Comparison of ENCODE assay signal across 11 cellular contexts in the genomic region with DNA sequence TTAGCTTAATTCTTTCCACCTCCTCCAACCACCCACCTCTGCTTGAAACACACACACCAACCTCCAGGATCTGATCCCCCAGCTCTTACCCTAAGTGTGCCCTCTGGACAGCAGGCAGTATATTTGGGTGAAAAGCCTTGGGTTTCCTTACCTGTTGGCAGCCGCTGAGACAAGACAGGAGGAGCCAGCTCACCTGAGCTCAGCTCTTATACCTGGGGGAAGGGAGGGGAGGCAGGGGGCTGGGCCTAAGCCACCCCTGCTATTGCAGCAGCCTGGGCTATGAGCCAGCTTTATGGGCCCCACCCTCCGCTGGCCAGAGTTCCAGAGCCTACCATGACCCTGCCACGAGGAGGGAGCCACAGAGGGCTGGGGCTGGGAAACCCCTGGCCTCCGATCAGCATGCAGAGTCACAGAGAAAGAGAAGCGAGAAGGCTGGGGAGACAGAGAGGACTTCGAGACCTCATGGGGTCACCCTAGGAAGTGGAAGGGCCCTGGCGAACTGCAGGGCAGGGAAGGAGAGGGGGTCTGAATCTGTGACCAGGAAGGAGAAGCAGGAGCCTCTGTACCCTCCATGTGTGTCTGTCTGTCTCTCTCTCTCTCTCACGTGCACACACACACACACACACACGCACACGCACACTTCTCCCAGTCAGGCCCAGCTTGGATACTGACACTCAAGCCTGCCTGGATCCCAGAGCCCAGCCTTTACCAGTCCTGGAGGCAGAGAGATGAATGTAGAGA. TPM values are rescaled to one million over a fixed set of nuclear protein-coding genes. Genes with fewer than 3 reads are reported as not detected.
DNase-seq lines count a peak whose midpoint lies in the region; ATAC-seq and TF ChIP-seq lines count a peak whose summit lies in the region.
"Had no signal": no experiment of that assay in that cellular context is flagged by ENCODE, and none has a peak within 500 bp of the region (broad histone marks: within the 10 kb centered on the region; RNA-seq: fewer than 3 reads in every experiment).

A gene (minus strand): TSS at position 182 of the 741 bp plus-strand sequence. CDS start 467 bp downstream, outside the sequence.

- in situ Hi-C loops in IMR-90 (cut with MboI; ENCODE audit: low sequenced_read_pairs) = no loop called here

- peak within 1 kb of the TSS in 1 of 2 experiments; percentile 19; a peak in 1 of 4 replicates for H4K8ac ChIP-seq in IMR-90 (ENCODE audit: low read depth in 2 of 2, low read length in 2 of 2)

- DNase-seq in IMR-90 (no peak), epithelial cell of proximal tubule (ENCODE audit: low read depth) (no peak), epidermal melanocyte (ENCODE audit: insufficient read length, low spot score) (no peak), SKM-1 treated with dmso at 0.1 percent for 144 hours (lab: John Stamatoyannopoulos, UW; ENCODE audit: unreplicated experiment) (no peak)
- DNase-seq: NCI-H524 treated with DMSO at 0.1 percent for 48 hours, WERI-Rb-1 had no signal

- H4K20me1 ChIP-seq in IMR-90 (ENCODE audit: insufficient read depth, low read length) = no peaks in the 10 kb centered on the region

- CTCF ChIA-PET in IMR-90 (lab: Yijun Ruan, JAX) = interaction anchor here (0.8 to 0.9 kb wide), 2 partner anchors 11 to 40 kb away, joined by 3 read pairs; a partner anchor contains a TSS

- dilution Hi-C loops in IMR-90 (cut with HindIII; ENCODE audit: low sequenced_read_pairs, unreplicated experiment) = no loop called here

- H3K9ac ChIP-seq in IMR-90 (ENCODE audit: low read depth, low read length) (no peak within 1 kb of the TSS), mucosa of stomach (ENCODE audit: low read length) (peak within 1 kb of the TSS; percentile 95)

- BruUV-seq in IMR-90 (replicated peaks; lab: Mats Ljungman, UMichigan) = no TSS peak

- intact Hi-C loops in IMR-90 (cut with micrococcal nuclease) = no loop called here

- no peak within 1 kb of the TSS for H3K4me3 ChIP-seq in ACC112 (ENCODE audit: low read depth, low read length)
- no peak within 1 kb of the TSS for H3K4me3 ChIP-seq in IMR-90 (ENCODE audit: insufficient read depth, low read depth, low read length)
- no peak within 1 kb of the TSS for H3K4me3 ChIP-seq in epithelial cell of proximal tubule (ENCODE audit: low read depth, low read length)
- H3K4me3 ChIP-seq in mucosa of stomach (ENCODE audit: low read length) = peak within 1 kb of the TSS; percentile 60

- no peak within 1 kb of the TSS for H2BK15ac ChIP-seq in IMR-90 (ENCODE audit: low read depth, low read length)

- 90% methylated on average over 2 of the region's 10 CpGs; no CpG with 5 or more reads in 1 of the 2 experiments for WGBS in IMR-90 (ENCODE audit: extremely low coverage in 2 of 2, insufficient read length in 1 of 2), 2 experiments

- no peak within 1 kb of the TSS for H3K4me2 ChIP-seq in IMR-90 (ENCODE audit: low read depth, low read length)

- H3K36me3 ChIP-seq in ACC112 (ENCODE audit: insufficient read depth, low read length) = peaks cover 3% of the 10 kb centered on the region
- H3K36me3 ChIP-seq in IMR-90 (ENCODE audit: control insufficient read depth, insufficient read depth, low read length) = peaks cover 18% of the 10 kb centered on the region
- no peaks in the 10 kb centered on the region for H3K36me3 ChIP-seq in mucosa of stomach (ENCODE audit: control insufficient read depth, insufficient read depth, low read length)

- H3K4me1 ChIP-seq in ACC112 (ENCODE audit: control insufficient read depth, insufficient read depth, low read length, unreplicated experiment) (peaks cover 34% of the 10 kb centered on the region), IMR-90 (ENCODE audit: control insufficient read depth, insufficient read depth, low read length) (peaks cover 13% of the 10 kb centered on the region), mucosa of stomach (ENCODE audit: control insufficient read depth, insufficient read depth, low read length) (peaks cover 52% of the 10 kb centered on the region)

- no peak within 1 kb of the TSS for H3K14ac ChIP-seq in IMR-90 (replicated peaks; ENCODE audit: low read depth, low read length)

- no peak for TF ChIP-seq CTCF in IMR-90 (conservative IDR thresholded peaks at IDR 0.05; ENCODE audit: low read depth, low read length)
- TF ChIP-seq CTCF in epithelial cell of proximal tubule (conservative IDR thresholded peaks at IDR 0.05; ENCODE audit: low read depth, low read length) = no peak

- no peak within 1 kb of the TSS for H2BK5ac ChIP-seq in IMR-90 (ENCODE audit: low read depth, low read length, poor library complexity, severe bottlenecking)

- H3K79me1 ChIP-seq in IMR-90 (ENCODE audit: low read depth in 1 of 2, low read length in 2 of 2) = peaks cover 6 to 14% of the 10 kb centered on the region in 2 experiments

- no peaks in the 10 kb centered on the region for H3K27me3 ChIP-seq in ACC112 (ENCODE audit: insufficient read depth, low read length)
- H3K27me3 ChIP-seq in IMR-90 (ENCODE audit: control insufficient read depth, insufficient read depth, low read length) = no peaks in the 10 kb centered on the region
- no peaks in the 10 kb centered on the region for H3K27me3 ChIP-seq in mucosa of stomach (ENCODE audit: control insufficient read depth, insufficient read depth, low read length)

- H3K18ac ChIP-seq in IMR-90 (ENCODE audit: low read depth, low read length) = no peak within 1 kb of the TSS

- no peak for TF ChIP-seq POLR2A in IMR-90 (IDR thresholded peaks at IDR 0.05; ENCODE audit: low read depth, low read length)

- ATAC-seq in IMR-90 (ENCODE audit: low read depth) (no peak), HG02610 (IDR thresholded peaks at IDR 0.05; ENCODE audit: unreplicated experiment) (no peak), GM18858 (IDR thresholded peaks at IDR 0.05; ENCODE audit: unreplicated experiment) (no peak)

- peak within 1 kb of the TSS; percentile 26; the same call in 1 of the 2 replicates for H2BK120ac ChIP-seq in IMR-90 (ENCODE audit: low read depth, low read length)

- peak within 1 kb of the TSS; percentile 44 for H4K5ac ChIP-seq in IMR-90 (ENCODE audit: low read depth, low read length)

- POLR2A ChIA-PET in IMR-90 (lab: Charles Lee; ENCODE audit: unreplicated experiment) = no interaction called here

- no peak for TF ChIP-seq RAD21 in IMR-90 (IDR thresholded peaks at IDR 0.05; ENCODE audit: low read length)

- no peak within 1 kb of the TSS for H3K56ac ChIP-seq in IMR-90 (ENCODE audit: extremely low read depth, insufficient read depth, low read length)

- H3K9me3 ChIP-seq in IMR-90 (ENCODE audit: control insufficient read depth, insufficient read depth, low read length) = no peaks in the 10 kb centered on the region
- H3K9me3 ChIP-seq in mucosa of stomach (ENCODE audit: control insufficient read depth, low read length) = no peaks in the 10 kb centered on the region

- no peak within 1 kb of the TSS for H2BK20ac ChIP-seq in IMR-90 (ENCODE audit: low read depth, low read length)

- H4K91ac ChIP-seq in IMR-90 (ENCODE audit: insufficient read depth, low read depth, low read length) = peak within 1 kb of the TSS; percentile 32

- H3K27ac ChIP-seq in ACC112 (ENCODE audit: low read depth, low read length) (0 out of 2 replicates have a peak within 1 kb of the TSS, but pooled peaks have one; percentile 5), IMR-90 (ENCODE audit: insufficient read depth, low read length) (no peak within 1 kb of the TSS)
- H3K27ac ChIP-seq: WERI-Rb-1 had no signal

- no peaks in the 10 kb centered on the region for H3K9me1 ChIP-seq in IMR-90 (ENCODE audit: insufficient read depth, low read length)

- peaks cover 23% of the 10 kb centered on the region for H3K79me2 ChIP-seq in ACC112 (ENCODE audit: control insufficient read depth, insufficient read depth, low read length, unreplicated experiment)

- peak within 1 kb of the TSS; percentile 88 for H2AK9ac ChIP-seq in IMR-90 (replicated peaks; ENCODE audit: low read depth, low read length, poor library complexity)

- H3K4ac ChIP-seq in IMR-90 (ENCODE audit: low read depth, low read length) = peak within 1 kb of the TSS; percentile 40

- peak within 1 kb of the TSS; percentile 48 for H2AK5ac ChIP-seq in IMR-90 (ENCODE audit: low read depth, low read length)

- 0 out of 2 replicates have a peak within 1 kb of the TSS, but pooled peaks have one; percentile 7 for H3K23ac ChIP-seq in IMR-90 (ENCODE audit: low read depth, low read length)

- no peak within 1 kb of the TSS for H2AFZ ChIP-seq in ACC112 (ENCODE audit: low read length, unreplicated experiment)
- peak within 1 kb of the TSS; percentile 47 for H2AFZ ChIP-seq in IMR-90 (replicated peaks; ENCODE audit: low read length, poor library complexity)

TF ChIP-seq in IMR-90, 13 proteins besides CTCF, POLR2A, EP300 and RAD21:
- no peak for TF ChIP-seq FOS (IDR thresholded peaks at IDR 0.05; ENCODE audit: low read depth, low read length)
- TF ChIP-seq BHLHE40 (IDR thresholded peaks at IDR 0.05; ENCODE audit: low read depth, low read length) = peak; percentile 66

RNA-seq across cellular contexts. Expression of the gene that starts here (rescaled TPM):
- total RNA-seq in IMR-90 (2012; rRNA removed) (not detected in 2 replicates), epithelial cell of proximal tubule (11.2 and 43.8 TPM in 2 replicates)
- 0.10 and 0.14 TPM in 2 replicates for polyA plus RNA-seq in IMR-90 (2012; rRNA removed)
- polyA plus RNA-seq in IMR-90 (2012; cell fraction: cytosol; rRNA removed) = 0.13 and 0.16 TPM in 2 replicates
- polyA plus RNA-seq in IMR-90 (2012; cell fraction: nucleus; rRNA removed; ENCODE audit: low replicate concordance) = 0.22 and 0.63 TPM in 2 replicates
- polyA plus RNA-seq: CD14-positive monocyte had no signal
